Comparison of ENCODE assay signal across 1 cellular context in the genomic region with DNA sequence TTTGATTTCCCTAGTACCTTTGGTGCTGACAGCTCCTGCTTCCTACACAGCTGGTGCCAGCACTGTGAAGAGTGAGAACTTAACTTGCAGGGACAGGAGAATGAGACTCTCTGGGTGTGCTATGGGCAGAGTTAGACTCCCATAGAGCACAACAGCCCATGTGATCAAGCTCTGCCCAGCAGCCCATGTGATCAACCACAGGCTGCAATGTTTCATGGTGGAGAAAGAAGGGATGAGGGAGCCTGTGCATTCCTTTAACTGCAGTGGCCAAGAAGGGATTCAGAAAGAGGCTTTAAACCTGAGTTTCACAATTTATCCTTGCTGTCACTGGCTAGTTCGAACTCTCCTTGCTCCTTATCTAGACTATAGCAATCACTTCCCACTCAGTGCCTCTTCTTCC.
TF ChIP-seq lines count a peak whose summit lies in the region.

No MANE protein-coding gene starts in this region.

TF ChIP-seq in HepG2, 621 proteins besides CTCF, POLR2A, EP300 and RAD21:
- TF ChIP-seq, protein P1, sequence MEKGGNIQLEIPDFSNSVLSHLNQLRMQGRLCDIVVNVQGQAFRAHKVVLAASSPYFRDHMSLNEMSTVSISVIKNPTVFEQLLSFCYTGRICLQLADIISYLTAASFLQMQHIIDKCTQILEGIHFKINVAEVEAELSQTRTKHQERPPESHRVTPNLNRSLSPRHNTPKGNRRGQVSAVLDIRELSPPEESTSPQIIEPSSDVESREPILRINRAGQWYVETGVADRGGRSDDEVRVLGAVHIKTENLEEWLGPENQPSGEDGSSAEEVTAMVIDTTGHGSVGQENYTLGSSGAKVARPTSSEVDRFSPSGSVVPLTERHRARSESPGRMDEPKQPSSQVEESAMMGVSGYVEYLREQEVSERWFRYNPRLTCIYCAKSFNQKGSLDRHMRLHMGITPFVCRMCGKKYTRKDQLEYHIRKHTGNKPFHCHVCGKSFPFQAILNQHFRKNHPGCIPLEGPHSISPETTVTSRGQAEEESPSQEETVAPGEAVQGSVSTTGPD (CRISPR knock-in tag; IDR thresholded peaks at IDR 0.05): no peak
- no peak for TF ChIP-seq KLF11 (CRISPR knock-in tag; IDR thresholded peaks at IDR 0.05)
- TF ChIP-seq, protein P2, sequence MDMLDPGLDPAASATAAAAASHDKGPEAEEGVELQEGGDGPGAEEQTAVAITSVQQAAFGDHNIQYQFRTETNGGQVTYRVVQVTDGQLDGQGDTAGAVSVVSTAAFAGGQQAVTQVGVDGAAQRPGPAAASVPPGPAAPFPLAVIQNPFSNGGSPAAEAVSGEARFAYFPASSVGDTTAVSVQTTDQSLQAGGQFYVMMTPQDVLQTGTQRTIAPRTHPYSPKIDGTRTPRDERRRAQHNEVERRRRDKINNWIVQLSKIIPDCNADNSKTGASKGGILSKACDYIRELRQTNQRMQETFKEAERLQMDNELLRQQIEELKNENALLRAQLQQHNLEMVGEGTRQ (IDR thresholded peaks at IDR 0.05; ENCODE audit: low read depth, low read length): peak; percentile 19; the same call in 1 of the 2 replicates
- TF ChIP-seq, protein P2 (CRISPR knock-in tag; IDR thresholded peaks at IDR 0.05; ENCODE audit: borderline replicate concordance): no peak
- TF ChIP-seq, protein P3, sequence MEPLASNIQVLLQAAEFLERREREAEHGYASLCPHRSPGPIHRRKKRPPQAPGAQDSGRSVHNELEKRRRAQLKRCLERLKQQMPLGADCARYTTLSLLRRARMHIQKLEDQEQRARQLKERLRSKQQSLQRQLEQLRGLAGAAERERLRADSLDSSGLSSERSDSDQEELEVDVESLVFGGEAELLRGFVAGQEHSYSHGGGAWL (CRISPR knock-in tag; IDR thresholded peaks at IDR 0.05): no peak
- TF ChIP-seq, protein P4, sequence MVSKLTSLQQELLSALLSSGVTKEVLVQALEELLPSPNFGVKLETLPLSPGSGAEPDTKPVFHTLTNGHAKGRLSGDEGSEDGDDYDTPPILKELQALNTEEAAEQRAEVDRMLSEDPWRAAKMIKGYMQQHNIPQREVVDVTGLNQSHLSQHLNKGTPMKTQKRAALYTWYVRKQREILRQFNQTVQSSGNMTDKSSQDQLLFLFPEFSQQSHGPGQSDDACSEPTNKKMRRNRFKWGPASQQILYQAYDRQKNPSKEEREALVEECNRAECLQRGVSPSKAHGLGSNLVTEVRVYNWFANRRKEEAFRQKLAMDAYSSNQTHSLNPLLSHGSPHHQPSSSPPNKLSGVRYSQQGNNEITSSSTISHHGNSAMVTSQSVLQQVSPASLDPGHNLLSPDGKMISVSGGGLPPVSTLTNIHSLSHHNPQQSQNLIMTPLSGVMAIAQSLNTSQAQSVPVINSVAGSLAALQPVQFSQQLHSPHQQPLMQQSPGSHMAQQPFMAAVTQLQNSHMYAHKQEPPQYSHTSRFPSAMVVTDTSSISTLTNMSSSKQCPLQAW (CRISPR knock-in tag; IDR thresholded peaks at IDR 0.05): no peak
TF ChIP-seq in HepG2: peak in this region for 1.
